ENCODE assay signal across 12 cellular contexts in the genomic region with DNA sequence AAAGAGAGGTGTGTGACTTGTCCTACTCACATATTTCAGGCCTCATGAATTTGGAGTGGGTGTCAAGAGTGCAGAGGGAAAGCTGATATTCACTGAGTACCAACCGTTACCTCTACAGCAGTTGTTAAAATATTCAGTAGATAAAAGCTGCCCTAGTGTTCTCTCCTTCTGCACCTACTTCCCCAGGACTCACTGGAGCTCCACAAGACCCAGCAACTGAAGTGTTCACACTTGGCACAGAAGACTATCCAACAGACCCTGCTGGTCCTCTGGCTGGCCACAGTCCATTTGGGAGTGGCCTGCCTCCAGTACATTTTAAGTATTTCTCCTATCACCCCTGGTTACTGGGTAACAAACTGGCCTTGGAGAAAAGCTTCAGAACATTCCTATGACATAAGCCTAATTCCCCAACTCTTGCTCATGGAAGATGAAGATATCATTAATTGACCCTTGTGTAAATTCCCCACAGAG.
DNase-seq lines count a peak whose midpoint lies in the region; ATAC-seq and TF ChIP-seq lines count a peak whose summit lies in the region.
"Had no signal": no experiment of that assay in that cellular context is flagged by ENCODE, and none has a peak within 500 bp of the region (broad histone marks: within the 10 kb centered on the region; RNA-seq: fewer than 3 reads in every experiment).

No MANE protein-coding gene starts in this region.

- H3K9me3 ChIP-seq in tibial artery: no peaks in the 10 kb centered on the region
- H3K9me3 ChIP-seq: esophagus squamous epithelium, thoracic aorta had no signal

- TF ChIP-seq CTCF in cardiac fibroblast (IDR thresholded peaks at IDR 0.05; ENCODE audit: low read depth, low read length): no peak
- no peak for TF ChIP-seq CTCF in tibial artery (IDR thresholded peaks at IDR 0.05)

- in situ Hi-C loops in G401 (cut with HindIII; ENCODE audit: low sequenced_read_pairs): no loop called here

- DNase-seq in NCI-H510A treated with DMSO at 0.1 percent for 48 hours (lab: John Stamatoyannopoulos, UW) (peak; percentile 15), NCI-H510A (lab: John Stamatoyannopoulos, UW) (no peak), cardiac fibroblast (ENCODE audit: low read depth in 2 of 2) (peak; percentile 9 to 54), kidney glomerular epithelial cell (lab: John Stamatoyannopoulos, UW) (peak; percentile 78), G401 (ENCODE audit: low spot score) (no peak), tibial artery (no peak), NCI-H2029 treated with DMSO at 0.1 percent for 48 hours (lab: John Stamatoyannopoulos, UW) (no peak)
- DNase-seq: activated naive CD4-positive, alpha-beta T cell treated with anti-CD3 and anti-CD28 coated beads for 36 hours; esophagus squamous epithelium had no signal

- H3K27me3 ChIP-seq in tibial artery: no peaks in the 10 kb centered on the region
- H3K27me3 ChIP-seq: esophagus squamous epithelium had no signal

- intact Hi-C loops in tibial artery (cut with DNase I; ENCODE audit: low total_unique reads): no loop called here

- H3K36me3 ChIP-seq in tibial artery: peaks cover 0 to 2% (median 0%) of the 10 kb centered on the region in 3 donors
- H3K36me3 ChIP-seq: esophagus squamous epithelium, thoracic aorta had no signal

- no peak for ATAC-seq in GM19455 (IDR thresholded peaks at IDR 0.05; ENCODE audit: unreplicated experiment)

- no peak overlapping the region for H3K27ac ChIP-seq in tibial artery
- H3K27ac ChIP-seq: HL-60, thoracic aorta had no signal

- H3K4me1 ChIP-seq in tibial artery: peaks cover 0 to 8% (median 0%) of the 10 kb centered on the region in 4 donors
- H3K4me1 ChIP-seq: esophagus squamous epithelium had no signal

- H3K4me3 ChIP-seq in cardiac fibroblast (replicated peaks in 1 of 2; ENCODE audit: low read depth in 2 of 2, low read length in 2 of 2) (no peak overlapping the region), tibial artery (no peak overlapping the region)
- H3K4me3 ChIP-seq: esophagus squamous epithelium, thoracic aorta had no signal

Comparison
In these comparisons a context has a peak if more than half of its experiments do, and no peak if none do; other contexts are left out.
1. DNase-seq: peak in NCI-H510A treated with DMSO at 0.1 percent for 48 hours (single experiment), cardiac fibroblast (2 of 2) and kidney glomerular epithelial cell (single experiment); none in NCI-H510A (single experiment), G401 (single experiment), tibial artery (0 of 2) and NCI-H2029 treated with DMSO at 0.1 percent for 48 hours (single experiment).